8 cellular contexts compared by ENCODE assay signal in the genomic region with DNA sequence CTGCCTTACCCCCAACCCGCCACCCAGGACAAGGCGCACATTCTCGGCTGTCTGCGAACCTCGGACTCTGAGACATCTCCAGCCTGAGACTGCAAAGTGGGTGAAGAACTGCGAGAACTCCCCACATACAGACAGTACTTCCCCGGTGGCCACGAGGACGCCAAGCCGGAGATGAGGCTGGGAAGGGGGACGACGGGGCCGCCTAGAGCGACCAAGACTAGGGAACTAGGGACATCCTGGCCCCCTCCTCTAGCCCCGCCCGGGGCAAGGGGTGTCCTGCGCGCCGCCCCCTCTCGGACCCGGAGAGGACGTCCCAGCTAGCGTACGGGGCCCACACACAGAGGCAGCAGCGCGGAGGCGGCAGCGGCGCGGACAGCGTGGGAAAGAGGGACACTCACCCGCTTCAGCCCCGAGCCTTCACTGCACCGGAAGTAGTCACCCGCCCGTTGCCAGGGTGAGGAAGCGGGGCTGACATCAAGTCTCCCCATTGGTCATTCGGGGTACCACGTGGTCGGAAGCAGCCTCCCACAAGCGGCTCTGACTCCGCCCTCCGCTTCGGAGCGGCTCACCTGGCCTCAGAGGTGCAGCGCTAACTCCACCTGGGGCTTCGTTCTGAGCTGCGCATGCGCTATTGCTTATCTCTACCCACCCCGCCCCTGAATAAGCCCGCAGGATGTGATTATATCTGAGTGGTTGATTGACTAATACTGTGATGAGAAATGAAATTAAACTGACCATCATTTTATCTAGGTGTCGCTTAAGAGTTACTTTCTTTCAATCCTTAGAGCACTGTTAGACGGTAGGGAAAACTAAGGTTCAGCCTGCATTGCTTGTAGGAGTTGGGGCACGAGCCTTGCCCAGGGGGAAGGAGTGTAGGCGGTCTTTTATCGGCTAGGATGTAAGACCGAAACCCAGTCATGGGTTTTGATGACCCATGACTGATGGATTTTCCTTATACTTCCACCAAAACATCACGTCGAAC. TPM values are rescaled to one million over a fixed set of nuclear protein-coding genes. Genes with fewer than 3 reads are reported as not detected.
DNase-seq lines count a peak whose midpoint lies in the region; ATAC-seq and TF ChIP-seq lines count a peak whose summit lies in the region.

A gene with protein sequence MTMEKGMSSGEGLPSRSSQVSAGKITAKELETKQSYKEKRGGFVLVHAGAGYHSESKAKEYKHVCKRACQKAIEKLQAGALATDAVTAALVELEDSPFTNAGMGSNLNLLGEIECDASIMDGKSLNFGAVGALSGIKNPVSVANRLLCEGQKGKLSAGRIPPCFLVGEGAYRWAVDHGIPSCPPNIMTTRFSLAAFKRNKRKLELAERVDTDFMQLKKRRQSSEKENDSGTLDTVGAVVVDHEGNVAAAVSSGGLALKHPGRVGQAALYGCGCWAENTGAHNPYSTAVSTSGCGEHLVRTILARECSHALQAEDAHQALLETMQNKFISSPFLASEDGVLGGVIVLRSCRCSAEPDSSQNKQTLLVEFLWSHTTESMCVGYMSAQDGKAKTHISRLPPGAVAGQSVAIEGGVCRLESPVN (minus strand): TSS at position 437 of the 982 bp plus-strand sequence. CDS start 8,854 bp downstream, outside the sequence.

- TF ChIP-seq CTCF in CD14-positive monocyte (IDR thresholded peaks at IDR 0.05) = no peak
- no peak for TF ChIP-seq CTCF in lower leg skin (IDR thresholded peaks at IDR 0.05)

- DNase-seq in CD14-positive monocyte (ENCODE audit: low spot score) (peak; percentile 95), NCI-H774 (lab: John Stamatoyannopoulos, UW) (peak; percentile 98), lower leg skin (ENCODE audit: low spot score in 2 of 2) (peak; percentile 97 to 99)
- peak; percentile 98 for DNase-seq in activated CD4-positive, alpha-beta memory T cell treated with anti-CD3 and anti-CD28 coated beads for 36 hours
- DNase-seq in stimulated activated CD4-positive, alpha-beta T cell treated with anti-CD3 and anti-CD28 coated beads, Interleukin-4, amount 100 ng/mL, for 48 hours (ENCODE audit: low read depth in 2 of 2) = peak; percentile 90 to 92

- POLR2A ChIA-PET in activated CD4-positive, alpha-beta memory T cell treated with anti-CD3 and anti-CD28 coated beads for 36 hours (lab: Charles Lee) = no interaction called here

- peaks cover 0 to 2% (median 0%) of the 10 kb centered on the region in 7 donors for H3K9me3 Mint-ChIP-seq in CD14-positive monocyte
- no peaks in the 10 kb centered on the region for H3K9me3 Mint-ChIP-seq in activated CD4-positive, alpha-beta memory T cell treated with anti-CD3 and anti-CD28 coated beads for 36 hours

- peak within 1 kb of the TSS; percentile 83 to 84 for H3K9ac ChIP-seq in duodenal mucosa (ENCODE audit: low read depth in 1 of 2, low read length in 2 of 2)

- H3K36me3 Mint-ChIP-seq in CD14-positive monocyte = no peaks in the 10 kb centered on the region
- no peaks in the 10 kb centered on the region for H3K36me3 Mint-ChIP-seq in activated CD4-positive, alpha-beta memory T cell treated with anti-CD3 and anti-CD28 coated beads for 36 hours

- H3K27me3 ChIP-seq in duodenal mucosa (ENCODE audit: control insufficient read depth in 1 of 2, insufficient read depth in 2 of 2, low read length in 2 of 2) = no peaks in the 10 kb centered on the region

- H3K4me1 ChIP-seq in duodenal mucosa (ENCODE audit: control insufficient read depth in 1 of 2, insufficient read depth in 2 of 2, low read length in 2 of 2) = peaks cover 3 to 10% of the 10 kb centered on the region in 2 donors

- WGBS in lower leg skin, 2 donors = 2 to 3% methylated on average over 32 to 33 of the region's 59 CpGs

- CTCF ChIA-PET in activated CD4-positive, alpha-beta memory T cell treated with anti-CD3 and anti-CD28 coated beads for 36 hours (lab: Charles Lee) = interaction anchor here (0.9 to 1.1 kb wide), 2 partner anchors 27 to 92 kb away, joined by 3 to 5 read pairs; no protein-coding TSS in a partner anchor

- intact Hi-C loops in CD14-positive monocyte (cut with micrococcal nuclease) = loop anchor here in 1 of 2 donors (10.0 kb wide), 1 partner anchor 146 kb away; a partner anchor contains a TSS
- intact Hi-C loops in activated CD4-positive, alpha-beta memory T cell treated with anti-CD3 and anti-CD28 coated beads for 36 hours (cut with micrococcal nuclease) = loop anchor here (1.0 to 10.0 kb wide), 3 partner anchors 146 to 414 kb away; a partner anchor contains a TSS
- intact Hi-C loops in lower leg skin (cut with DNase I; ENCODE audit: low total_unique reads) = no loop called here

- H3K4me3 Mint-ChIP-seq in CD14-positive monocyte = peak within 1 kb of the TSS; percentile 98 to 99
- peak within 1 kb of the TSS; percentile 87 for H3K4me3 Mint-ChIP-seq in activated CD4-positive, alpha-beta memory T cell treated with anti-CD3 and anti-CD28 coated beads for 36 hours

- TF ChIP-seq POLR2A in lower leg skin (IDR thresholded peaks at IDR 0.05) = no peak

- peak; percentile 100 for ATAC-seq in GM19395 (IDR thresholded peaks at IDR 0.05; ENCODE audit: unreplicated experiment)
- ATAC-seq in HG03565 (IDR thresholded peaks at IDR 0.05; ENCODE audit: unreplicated experiment) = peak; percentile 99

- H3K4me1 Mint-ChIP-seq in CD14-positive monocyte = peaks cover 16% of the 10 kb centered on the region
- peaks cover 19% of the 10 kb centered on the region for H3K4me1 Mint-ChIP-seq in activated CD4-positive, alpha-beta memory T cell treated with anti-CD3 and anti-CD28 coated beads for 36 hours (ENCODE audit: low read depth)

- no peaks in the 10 kb centered on the region for H3K9me3 ChIP-seq in duodenal mucosa (ENCODE audit: control insufficient read depth in 1 of 2, low read length in 2 of 2)

- peaks cover 2 to 14% (median 6%) of the 10 kb centered on the region in 3 donors for H3K27me3 Mint-ChIP-seq in CD14-positive monocyte (ENCODE audit: low read depth in 3 of 3)
- peaks cover 7% of the 10 kb centered on the region for H3K27me3 Mint-ChIP-seq in activated CD4-positive, alpha-beta memory T cell treated with anti-CD3 and anti-CD28 coated beads for 36 hours

- peak within 1 kb of the TSS; percentile 85 to 96 (median 91) for H3K27ac Mint-ChIP-seq in CD14-positive monocyte
- peak within 1 kb of the TSS; percentile 80 for H3K27ac Mint-ChIP-seq in activated CD4-positive, alpha-beta memory T cell treated with anti-CD3 and anti-CD28 coated beads for 36 hours

- no peaks in the 10 kb centered on the region for H3K36me3 ChIP-seq in duodenal mucosa (ENCODE audit: control insufficient read depth in 1 of 2, insufficient read depth in 2 of 2, low read length in 2 of 2)

- peak within 1 kb of the TSS; percentile 95 to 98 for H3K4me3 ChIP-seq in duodenal mucosa (ENCODE audit: low read depth in 1 of 2, low read length in 2 of 2)
- H3K4me3 ChIP-seq in lower leg skin (ENCODE audit: low read depth, poor library complexity, severe bottlenecking) = peak within 1 kb of the TSS; percentile 85

- peak within 1 kb of the TSS; percentile 72 for H3K27ac ChIP-seq in duodenal mucosa (ENCODE audit: low read depth, low read length)

RNA-seq across cellular contexts. Expression of the gene that starts here (rescaled TPM):
- polyA plus RNA-seq in CD14-positive monocyte = 1 to 10 TPM; 2.3 to 2.6 TPM
- 1 to 10 TPM; 8.2 to 8.9 TPM for total RNA-seq in activated CD4-positive, alpha-beta memory T cell treated with anti-CD3 and anti-CD28 coated beads for 36 hours
- 10 to 100 TPM in 3 of 4 donors, 1 to 10 TPM in 1; 9.0 to 18.3 (median 12.7) TPM for total RNA-seq in lower leg skin

Comparison
In these comparisons a context has a peak if more than half of its experiments do, and no peak if none do; other contexts are left out.
1. Peak in every context shown above with its lines: DNase-seq, ATAC-seq, H3K4me3 ChIP-seq and H3K27ac ChIP-seq.